ENCODE assay signal across 8 cellular contexts in genomic region chr21:34890724-34891609, GRCh38.
DNase-seq lines count a peak whose midpoint lies in the region; ATAC-seq and TF ChIP-seq lines count a peak whose summit lies in the region.

No MANE protein-coding gene starts in this region.

- H3K36me3 Mint-ChIP-seq in naive B cell: peaks cover 0 to 6% of the 10 kb centered on the region in 2 donors

- no peaks in the 10 kb centered on the region for H3K9me2 ChIP-seq in SK-N-SH

- TF ChIP-seq CTCF in SK-N-SH (IDR thresholded peaks at IDR 0.05): peak; percentile 25

- H3K27ac Mint-ChIP-seq in naive B cell: peak overlapping the region in 5 of 6 donors; percentile 22 to 92 (median 67)

- DNase-seq in GM03348 (ENCODE audit: low spot score) (peak; percentile 42), SK-N-SH (peak; percentile 20), epithelial cell of prostate (ENCODE audit: low read depth, low spot score) (no peak), naive B cell (no peak), putamen (ENCODE audit: low spot score) (no peak), NCI-H1436 (lab: John Stamatoyannopoulos, UW) (no peak)
- DNase-seq in activated effector memory CD4-positive, alpha-beta T cell treated with Interleukin-2 at 50 U/mL for 16 hours: no peak

- H3K4me3 Mint-ChIP-seq in naive B cell: peak overlapping the region; percentile 74 to 92 (median 88)

- H3K9ac ChIP-seq in SK-N-SH: peak overlapping the region; percentile 92

- peaks cover 32% of the 10 kb centered on the region for H3K79me2 ChIP-seq in SK-N-SH (ENCODE audit: insufficient read depth)

- POLR2A ChIA-PET in SK-N-SH (lab: Yijun Ruan, JAX): no interaction called here

- H3K4me3 ChIP-seq in SK-N-SH (ENCODE audit: low read depth in 2 of 2, low read length in 1 of 2): peak overlapping the region; percentile 81

- CTCF ChIA-PET in SK-N-SH (lab: Yijun Ruan, JAX): interaction anchor here (0.8 to 2.1 kb wide), 19 partner anchors 10 to 1144 kb away, joined by 3 to 14 read pairs (median 4); no protein-coding TSS in a partner anchor

- H3K27me3 ChIP-seq in SK-N-SH (ENCODE audit: insufficient read depth): no peaks in the 10 kb centered on the region

- no peak for ATAC-seq in naive B cell (ENCODE audit: low read depth in 2 of 2)
- ATAC-seq in HG02938 (IDR thresholded peaks at IDR 0.05; ENCODE audit: unreplicated experiment): no peak

- no peak for TF ChIP-seq EP300 in SK-N-SH (IDR thresholded peaks at IDR 0.05; ENCODE audit: borderline replicate concordance in 1 of 2, low read depth in 1 of 2, low read length in 1 of 2)

- peaks cover 26 to 46% (median 43%) of the 10 kb centered on the region in 3 donors for H3K4me1 Mint-ChIP-seq in naive B cell

- H3K4me1 ChIP-seq in SK-N-SH (ENCODE audit: control insufficient read depth in 1 of 2, insufficient read depth in 2 of 2, low read depth in 1 of 2, low read length in 1 of 2): peaks cover 0 to 7% of the 10 kb centered on the region in 2 experiments; a peak in 2 of 4 replicates

- no peaks in the 10 kb centered on the region for H3K9me3 ChIP-seq in SK-N-SH

- peak overlapping the region in 1 of 2 experiments; percentile 95; a peak in 2 of 4 replicates for H3K27ac ChIP-seq in SK-N-SH (ENCODE audit: low read depth in 2 of 2, low read length in 1 of 2)
- H3K27ac ChIP-seq in epithelial cell of prostate: peak overlapping the region; percentile 97

- peaks cover 13% of the 10 kb centered on the region for H4K20me1 ChIP-seq in SK-N-SH (ENCODE audit: insufficient read depth)

- 9% methylated on average over 48 of the region's 60 CpGs for WGBS in SK-N-SH (ENCODE audit: low lambda C conversion rate)

- peaks cover 9% of the 10 kb centered on the region for H3F3A ChIP-seq in SK-N-SH (replicated peaks; ENCODE audit: insufficient read depth)

- no peak for TF ChIP-seq RAD21 in SK-N-SH (IDR thresholded peaks at IDR 0.05; ENCODE audit: low read length)

- peak overlapping the region; percentile 43 for H2AFZ ChIP-seq in SK-N-SH (ENCODE audit: low read depth)

- no peaks in the 10 kb centered on the region for H3K27me3 Mint-ChIP-seq in naive B cell

- H3K36me3 ChIP-seq in SK-N-SH (replicated peaks in 1 of 2; ENCODE audit: control insufficient read depth in 1 of 2, insufficient read depth in 2 of 2, low read length in 1 of 2): no peaks in the 10 kb centered on the region

- H3K9me3 Mint-ChIP-seq in naive B cell: no peaks in the 10 kb centered on the region

- H3K4me2 ChIP-seq in SK-N-SH: peak overlapping the region; percentile 94

TF ChIP-seq in SK-N-SH, 30 proteins besides CTCF, POLR2A, EP300 and RAD21:
- TF ChIP-seq PBX3 (IDR thresholded peaks at IDR 0.05): no peak
- 0 out of 2 replicates have a peak, but pooled peaks have one; percentile 6 for TF ChIP-seq RXRA (IDR thresholded peaks at IDR 0.05; ENCODE audit: borderline replicate concordance, low read depth)

Comparison
In these comparisons a context has a peak if more than half of its experiments do, and no peak if none do; other contexts are left out.
1. DNase-seq: peak in GM03348 (single experiment) and SK-N-SH (single experiment); none in epithelial cell of prostate (single experiment), naive B cell (single experiment), activated effector memory CD4-positive, alpha-beta T cell treated with Interleukin-2 at 50 U/mL for 16 hours (single experiment), putamen (single experiment) and NCI-H1436 (single experiment).